ENCODE assay signal across 12 cellular contexts in the genomic region with DNA sequence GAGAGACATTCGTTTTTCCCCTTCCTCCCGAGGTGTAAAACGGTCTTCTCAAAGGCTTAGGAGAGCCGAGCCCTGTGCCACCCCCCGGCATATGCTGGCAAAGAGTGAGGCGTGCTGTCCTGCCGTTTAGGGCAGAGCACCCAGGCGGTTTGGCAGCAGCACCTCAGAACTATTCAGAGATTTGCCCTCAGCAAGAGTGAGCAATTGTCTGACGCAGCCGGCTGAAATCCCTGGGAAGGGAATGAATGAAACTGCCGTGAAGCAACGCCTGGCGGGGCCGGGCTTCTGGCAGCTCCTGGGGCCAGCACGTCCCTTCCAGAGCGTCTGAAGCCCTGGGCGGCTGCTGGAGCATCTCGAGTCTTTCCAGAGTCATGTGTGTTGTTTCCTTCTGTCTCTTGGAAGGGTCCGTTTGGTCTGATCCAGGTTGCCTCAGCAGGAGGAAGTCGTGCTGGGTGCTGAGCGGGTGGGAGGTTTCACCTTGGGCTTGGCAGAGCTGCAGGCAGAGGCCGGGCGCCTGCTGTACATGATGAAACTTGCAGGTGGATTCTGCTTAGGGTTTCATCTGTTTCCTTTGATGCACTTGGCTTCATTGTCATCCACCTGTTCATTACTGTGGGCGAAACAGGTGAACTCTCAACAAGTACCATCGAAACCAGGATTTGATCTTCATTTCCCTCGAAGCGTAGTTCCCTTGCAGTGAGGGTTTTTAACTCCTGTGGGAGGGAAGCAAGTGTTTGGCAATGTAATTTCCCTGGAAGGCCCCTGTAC. TPM values are rescaled to one million over a fixed set of nuclear protein-coding genes. Genes with fewer than 3 reads are reported as not detected.
DNase-seq lines count a peak whose midpoint lies in the region; ATAC-seq, FAIRE-seq and TF ChIP-seq lines count a peak whose summit lies in the region.
"Had no signal": no experiment of that assay in that cellular context is flagged by ENCODE, and none has a peak within 500 bp of the region (broad histone marks: within the 10 kb centered on the region; RNA-seq: fewer than 3 reads in every experiment).

No MANE protein-coding gene starts in this region.

- H3K4me1 ChIP-seq in BE2C = no peaks in the 10 kb centered on the region

- peaks cover 8% of the 10 kb centered on the region for H3K36me3 ChIP-seq in BE2C

- DNase-seq in C1 segment of cervical spinal cord (lab: John Stamatoyannopoulos, UW) (peak in 9 of 14 donors; percentile 11 to 78 (median 27)), NCI-H2107 treated with DMSO at 0.1 percent for 48 hours (lab: John Stamatoyannopoulos, UW; ENCODE audit: unreplicated experiment) (peak; percentile 72), cerebellum (ENCODE audit: low spot score) (peak; percentile 58), omental fat pad (ENCODE audit: low spot score) (no peak), BE2C (no peak), RCC 7860 (ENCODE audit: low spot score) (no peak), germinal center (ENCODE audit: low spot score) (no peak)
- DNase-seq: activated CD4-positive, alpha-beta T cell treated with anti-CD3 and anti-CD28 coated beads, Interleukin-2, amount 50 U/mL, for 1 hour; retina had no signal

- ATAC-seq in omental fat pad (ENCODE audit: low FRiP score) (peak; percentile 66), HG03571 (IDR thresholded peaks at IDR 0.05; ENCODE audit: unreplicated experiment) (no peak)
- ATAC-seq: left lobe of liver had no signal

- H3K27me3 ChIP-seq in BE2C = no peaks in the 10 kb centered on the region

- FAIRE-seq in RCC 7860 (lab: Jason Lieb, UNC) = no peak
- FAIRE-seq: endothelial cell of umbilical vein had no signal

- H3K4me3 ChIP-seq in BE2C (ENCODE audit: low read depth, low read length) = no peak overlapping the region

- H3K9me3 ChIP-seq in BE2C = no peaks in the 10 kb centered on the region

- no peak for TF ChIP-seq CTCF in omental fat pad (IDR thresholded peaks at IDR 0.05)
- no peak for TF ChIP-seq CTCF in BE2C (IDR thresholded peaks at IDR 0.05; ENCODE audit: low read depth, low read length)

RNA-seq across cellular contexts. Expression of gene TBCD, which starts 35.4 kb away (rescaled TPM):
- total RNA-seq in cerebellum (63.2 TPM), omental fat pad (10 to 100 TPM; 30.5 to 94.3 (median 51.8) TPM)
- polyA plus RNA-seq in BE2C (2012; ENCODE audit: insufficient read depth, insufficient read length, low read depth) = 43.2 TPM

RNA-seq across cellular contexts. Expression of gene FN3K, which starts 51.9 kb away (rescaled TPM):
- total RNA-seq in cerebellum (13.9 TPM), omental fat pad (10 to 100 TPM in 1 of 4 donors, 1 to 10 TPM in 3; 2.8 to 13.0 (median 7.5) TPM)
- polyA plus RNA-seq in BE2C (2012; ENCODE audit: insufficient read depth, insufficient read length, low read depth) = 26.2 TPM

RNA-seq across cellular contexts. Expression of gene ZNF750, which starts 52.6 kb away (rescaled TPM):
- total RNA-seq in cerebellum (not detected), omental fat pad (not detected)
- 0.54 TPM for polyA plus RNA-seq in BE2C (2012; ENCODE audit: insufficient read depth, insufficient read length, low read depth)

Comparison
In these comparisons a context has a peak if more than half of its experiments do, and no peak if none do; other contexts are left out.
1. DNase-seq: peak in C1 segment of cervical spinal cord (9 of 14), NCI-H2107 treated with DMSO at 0.1 percent for 48 hours (single experiment) and cerebellum (single experiment); none in omental fat pad (single experiment), BE2C (single experiment), RCC 7860 (single experiment) and germinal center (single experiment).